Comparison of ENCODE assay signal across 8 cellular contexts in genomic region chr2:60674524-60675165, GRCh38.
DNase-seq lines count a peak whose midpoint lies in the region; ATAC-seq and TF ChIP-seq lines count a peak whose summit lies in the region.

No MANE protein-coding gene starts in this region.

- H3K36me3 Mint-ChIP-seq in nephron progenitor cell (ENCODE audit: low read depth), result no peaks in the 10 kb centered on the region

- TF ChIP-seq RAD21 in Ishikawa (IDR thresholded peaks at IDR 0.05; ENCODE audit: low read depth), result peak; percentile 72

- H2AFZ ChIP-seq in PC-3 (ENCODE audit: low read length), result peak overlapping the region; percentile 48; the same call in 1 of the 2 replicates

- no peaks in the 10 kb centered on the region for H3K9me3 Mint-ChIP-seq in nephron progenitor cell

- no peak overlapping the region for H3K4me3 ChIP-seq in PC-3 (ENCODE audit: low read length)

- H3K27ac ChIP-seq in PC-3 (ENCODE audit: low read length), result no peak overlapping the region

- no peaks in the 10 kb centered on the region for H3K79me2 ChIP-seq in PC-3 (ENCODE audit: low read length)

- peaks cover 54% of the 10 kb centered on the region for H3K27me3 ChIP-seq in PC-3 (ENCODE audit: low read length)

- no peaks in the 10 kb centered on the region for H3K36me3 ChIP-seq in PC-3 (ENCODE audit: low read depth, low read length)

- TF ChIP-seq EP300 in Ishikawa (IDR thresholded peaks at IDR 0.05; ENCODE audit: borderline replicate concordance), result no peak

- BruUV-seq in PC-3 (replicated peaks; lab: Mats Ljungman, UMichigan), result no TSS peak

- H3K27me3 Mint-ChIP-seq in nephron progenitor cell (ENCODE audit: low read depth, poor library complexity), result peaks cover 28% of the 10 kb centered on the region

- H3K9me3 ChIP-seq in PC-3 (ENCODE audit: low read length), result no peaks in the 10 kb centered on the region

- no peak overlapping the region for H3K4me3 Mint-ChIP-seq in nephron progenitor cell

- no peaks in the 10 kb centered on the region for H3K9me2 ChIP-seq in PC-3 (replicated peaks; ENCODE audit: low read length)

- ATAC-seq in GM21723 (IDR thresholded peaks at IDR 0.05; ENCODE audit: unreplicated experiment) (peak; percentile 99), PC-3 (peak; percentile 100)
- peak; percentile 96 for ATAC-seq in stimulated activated naive CD8-positive, alpha-beta T cell treated with anti-CD3 and anti-CD28 coated beads, Interleukin-15, Interleukin-2, amounts not matched to agents 100 U/mL and 50 U/mL, for 24 hours

- DNase-seq in Daoy (ENCODE audit: low read depth), result peak; percentile 87
- DNase-seq in PC-3, result peak; percentile 84
- peak; percentile 77 for DNase-seq in activated T-cell treated with anti-CD3 and anti-CD28 coated beads, Interleukin-2, amount 50 U/mL, for 1 hour
- DNase-seq in fibroblast of gingiva (ENCODE audit: low read depth), result peak; percentile 56
- peak; percentile 95 for DNase-seq in nephron progenitor cell
- DNase-seq in stimulated activated naive CD8-positive, alpha-beta T cell treated with anti-CD3 and anti-CD28 coated beads, Interleukin-15, Interleukin-2, amounts not matched to agents 100 U/mL and 50 U/mL, for 24 hours, result peak; percentile 90

- no peak overlapping the region for H3K4me2 ChIP-seq in PC-3 (ENCODE audit: low read length)

- no peak overlapping the region for H3K9ac ChIP-seq in PC-3 (ENCODE audit: low read length)

- no peaks in the 10 kb centered on the region for H3K4me1 Mint-ChIP-seq in nephron progenitor cell

- CTCF ChIA-PET in PC-3 (lab: Charles Lee), result interaction anchor here (0.6 to 0.9 kb wide), 4 partner anchors 10 to 1311 kb away, joined by 3 to 4 read pairs (median 3); no protein-coding TSS in a partner anchor

- H3K4me1 ChIP-seq in PC-3 (ENCODE audit: insufficient read depth, low read length), result no peaks in the 10 kb centered on the region

- H3F3A ChIP-seq in PC-3 (ENCODE audit: low read length, unreplicated experiment), result no peaks in the 10 kb centered on the region

- H4K20me1 ChIP-seq in PC-3 (ENCODE audit: low read length), result no peaks in the 10 kb centered on the region

- intact Hi-C loops in PC-3 (cut with micrococcal nuclease), result no loop called here

- TF ChIP-seq CTCF in PC-3 (conservative IDR thresholded peaks at IDR 0.05; ENCODE audit: low read depth, low read length) (peak; percentile 92), nephron progenitor cell (IDR thresholded peaks at IDR 0.05) (peak; percentile 92)

- POLR2A ChIA-PET in PC-3 (lab: Charles Lee; ENCODE audit: unreplicated experiment), result no interaction called here

- no peak overlapping the region for H3K27ac Mint-ChIP-seq in nephron progenitor cell

TF ChIP-seq in Ishikawa, 13 proteins besides CTCF, POLR2A, EP300 and RAD21:
- TF ChIP-seq REST (IDR thresholded peaks at IDR 0.05; ENCODE audit: low read depth) (no peak), YY1 (IDR thresholded peaks at IDR 0.05; ENCODE audit: low read depth) (no peak), CEBPB (IDR thresholded peaks at IDR 0.05) (no peak), USF1 (IDR thresholded peaks at IDR 0.05) (no peak), TCF12 (IDR thresholded peaks at IDR 0.05; ENCODE audit: low read depth) (no peak), MAX (IDR thresholded peaks at IDR 0.05) (no peak), CREB1 (IDR thresholded peaks at IDR 0.05; ENCODE audit: low read depth) (no peak), NFIC (IDR thresholded peaks at IDR 0.05) (no peak), EGR1 (IDR thresholded peaks at IDR 0.05) (no peak), TEAD4 (IDR thresholded peaks at IDR 0.05) (no peak)
